ENCODE assay signal across 39 cellular contexts in the genomic region with DNA sequence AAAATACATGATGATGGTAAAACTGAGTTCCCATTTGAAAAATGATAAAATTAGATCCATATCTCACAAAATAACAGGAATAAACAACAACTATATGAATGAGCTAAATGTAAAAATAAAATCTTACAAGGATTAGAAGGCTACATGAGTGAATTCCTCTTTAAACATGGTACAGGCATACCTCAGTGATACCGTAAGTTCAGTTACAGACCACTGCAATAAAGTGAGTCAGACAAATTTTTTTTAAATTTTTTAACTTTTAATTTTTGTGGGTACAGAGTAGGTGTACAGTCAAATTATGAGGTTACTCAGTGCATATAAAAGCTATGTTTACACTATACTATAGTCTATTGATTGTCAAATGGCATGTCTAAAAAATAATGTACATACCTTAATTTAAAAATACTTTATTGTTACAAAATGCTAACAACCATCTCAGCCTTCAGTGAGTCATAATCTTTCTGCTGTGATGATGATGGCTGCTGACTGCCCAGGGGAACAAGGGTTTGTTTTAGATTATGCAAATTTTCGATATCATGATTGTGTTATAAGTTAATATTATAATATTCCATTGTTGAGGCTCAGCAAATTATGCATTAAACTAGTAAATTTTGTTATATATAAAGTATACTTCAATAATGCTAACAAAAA.
DNase-seq lines count a peak whose midpoint lies in the region; ATAC-seq, FAIRE-seq and TF ChIP-seq lines count a peak whose summit lies in the region.
"Had no signal": no experiment of that assay in that cellular context is flagged by ENCODE, and none has a peak within 500 bp of the region (broad histone marks: within the 10 kb centered on the region; RNA-seq: fewer than 3 reads in every experiment).

No MANE protein-coding gene starts in this region.

- TF ChIP-seq CTCF in activated CD8-positive, alpha-beta T cell treated with anti-CD3 and anti-CD28 coated beads for 36 hours (IDR thresholded peaks at IDR 0.05), result no peak

- POLR2A ChIA-PET in activated CD8-positive, alpha-beta T cell treated with anti-CD3 and anti-CD28 coated beads for 36 hours (lab: Charles Lee), result no interaction called here
- POLR2A ChIA-PET in activated CD8-positive, alpha-beta T cell treated with anti-CD3 and anti-CD28 coated beads, Interleukin-2, amount 10 ng/mL, durations not matched to agents 7 days and 5 days (lab: Charles Lee), result no interaction called here

- no peaks in the 10 kb centered on the region for H3K27me3 Mint-ChIP-seq in activated CD8-positive, alpha-beta T cell treated with anti-CD3 and anti-CD28 coated beads for 36 hours
- no peaks in the 10 kb centered on the region for H3K27me3 Mint-ChIP-seq in activated CD8-positive, alpha-beta T cell treated with anti-CD3 and anti-CD28 coated beads, Interleukin-2, amount 10 ng/mL, durations not matched to agents 7 days and 5 days (ENCODE audit: low read depth)
- H3K27me3 Mint-ChIP-seq: activated naive CD8-positive, alpha-beta T cell treated with anti-CD3 and anti-CD28 coated beads for 36 hours; activated T-cell treated with anti-CD3 and anti-CD28 coated beads, Interleukin-2, amount 50 U/mL, for 24 hours; naive thymus-derived CD8-positive, alpha-beta T cell had no signal

- H3K9me3 Mint-ChIP-seq in activated CD8-positive, alpha-beta T cell treated with anti-CD3 and anti-CD28 coated beads for 36 hours, result peaks cover 2% of the 10 kb centered on the region
- no peaks in the 10 kb centered on the region for H3K9me3 Mint-ChIP-seq in activated CD8-positive, alpha-beta T cell treated with anti-CD3 and anti-CD28 coated beads, Interleukin-2, amount 10 ng/mL, durations not matched to agents 7 days and 5 days (ENCODE audit: insufficient read depth)
- H3K9me3 Mint-ChIP-seq: activated T-cell treated with anti-CD3 and anti-CD28 coated beads, Interleukin-2, amount 50 U/mL, for 24 hours; naive thymus-derived CD8-positive, alpha-beta T cell had no signal

- no peak for DNase-seq in activated CD8-positive, alpha-beta T cell treated with anti-CD3 and anti-CD28 coated beads for 36 hours
- DNase-seq in activated CD8-positive, alpha-beta T cell treated with anti-CD3 and anti-CD28 coated beads, Interleukin-2, amount 10 ng/mL, durations not matched to agents 7 days and 5 days, result no peak
- DNase-seq in adipocyte (ENCODE audit: low read depth) (peak; percentile 12), fibroblast of peridontal ligament (ENCODE audit: extremely low read depth) (peak; percentile 33), urothelium cell line (ENCODE audit: low spot score) (peak; percentile 4), Right ventricle myocardium inferior (ENCODE audit: missing footprints) (no peak)
- DNase-seq in activated CD8-positive, alpha-beta memory T cell treated with anti-CD3 and anti-CD28 coated beads, Interleukin-2, amount 50 U/mL, for 48 hours, result no peak
- DNase-seq: 8988T; activated CD4-positive, alpha-beta T cell treated with anti-CD3 and anti-CD28 coated beads for 48 hours; activated effector memory CD4-positive, alpha-beta T cell treated with anti-CD3 and anti-CD28 coated beads, Interleukin-2, amount 50 U/mL, for 16 hours; activated naive CD8-positive, alpha-beta T cell treated with anti-CD3 and anti-CD28 coated beads for 36 hours; activated T-cell treated with anti-CD3 and anti-CD28 coated beads, Interleukin-2, amount 50 U/mL, for 24 hours; C1 segment of cervical spinal cord; Caco-2; cerebellar nuclear complex; dorsolateral prefrontal cortex; esophagus squamous epithelium; GOT3; hippocampal formation; Kasumi-1; left cardiac atrium; naive thymus-derived CD8-positive, alpha-beta T cell; NCI-H1694; NCI-H446; NCI-H748 treated with DMSO at 0.1 percent for 48 hours; nucleus accumbens; Peyer's patch; psoas muscle; stimulated activated CD4-positive, alpha-beta T cell treated with anti-CD3 and anti-CD28 coated beads, Interleukin-4, amount 100 ng/mL, for 4 hours; substantia nigra; T1000; upper lobe of left lung; WERI-Rb-1 had no signal

- peaks cover 2% of the 10 kb centered on the region for H3K36me3 Mint-ChIP-seq in activated CD8-positive, alpha-beta T cell treated with anti-CD3 and anti-CD28 coated beads for 36 hours (ENCODE audit: low read depth)
- peaks cover 4% of the 10 kb centered on the region for H3K36me3 Mint-ChIP-seq in activated CD8-positive, alpha-beta T cell treated with anti-CD3 and anti-CD28 coated beads, Interleukin-2, amount 10 ng/mL, durations not matched to agents 7 days and 5 days (ENCODE audit: low read depth)

- ATAC-seq in activated CD8-positive, alpha-beta T cell treated with anti-CD3 and anti-CD28 coated beads for 36 hours, result peak; percentile 51
- no peak for ATAC-seq in activated CD8-positive, alpha-beta T cell treated with anti-CD3 and anti-CD28 coated beads, Interleukin-2, amount 10 ng/mL, durations not matched to agents 7 days and 5 days
- ATAC-seq in Right ventricle myocardium inferior (no peak), HG03045 (IDR thresholded peaks at IDR 0.05; ENCODE audit: unreplicated experiment) (no peak)
- ATAC-seq: left cardiac atrium; naive thymus-derived CD8-positive, alpha-beta T cell; psoas muscle; sciatic nerve had no signal

- H3K4me3 ChIP-seq in adipocyte (ENCODE audit: low read length), result no peak overlapping the region
- H3K4me3 ChIP-seq: ascending aorta, dorsolateral prefrontal cortex, esophagus squamous epithelium, lung, Peyer's patch, psoas muscle, SJSA1, upper lobe of left lung had no signal

- no peak overlapping the region for H3K9ac ChIP-seq in adipocyte (ENCODE audit: low read length)

- no peaks in the 10 kb centered on the region for H3K27me3 ChIP-seq in adipocyte (replicated peaks; ENCODE audit: control insufficient read depth, insufficient read depth, low read length)
- H3K27me3 ChIP-seq: ascending aorta, dorsolateral prefrontal cortex, esophagus squamous epithelium, Peyer's patch, SJSA1, upper lobe of left lung had no signal

- no peak overlapping the region for H3K4me3 Mint-ChIP-seq in activated CD8-positive, alpha-beta T cell treated with anti-CD3 and anti-CD28 coated beads for 36 hours
- no peak overlapping the region for H3K4me3 Mint-ChIP-seq in activated CD8-positive, alpha-beta T cell treated with anti-CD3 and anti-CD28 coated beads, Interleukin-2, amount 10 ng/mL, durations not matched to agents 7 days and 5 days
- H3K4me3 Mint-ChIP-seq: activated naive CD8-positive, alpha-beta T cell treated with anti-CD3 and anti-CD28 coated beads for 36 hours; activated T-cell treated with anti-CD3 and anti-CD28 coated beads, Interleukin-2, amount 50 U/mL, for 24 hours; naive thymus-derived CD8-positive, alpha-beta T cell had no signal

- peaks cover 4% of the 10 kb centered on the region for H3K9me3 ChIP-seq in adipocyte (ENCODE audit: control insufficient read depth, low read length)
- H3K9me3 ChIP-seq: ascending aorta, Caco-2, esophagus squamous epithelium, Peyer's patch, psoas muscle, SJSA1, upper lobe of left lung had no signal

- no peak overlapping the region for H3K27ac Mint-ChIP-seq in activated CD8-positive, alpha-beta T cell treated with anti-CD3 and anti-CD28 coated beads for 36 hours
- H3K27ac Mint-ChIP-seq in activated CD8-positive, alpha-beta T cell treated with anti-CD3 and anti-CD28 coated beads, Interleukin-2, amount 10 ng/mL, durations not matched to agents 7 days and 5 days, result no peak overlapping the region
- H3K27ac Mint-ChIP-seq: activated naive CD8-positive, alpha-beta T cell treated with anti-CD3 and anti-CD28 coated beads for 36 hours; activated T-cell treated with anti-CD3 and anti-CD28 coated beads, Interleukin-2, amount 50 U/mL, for 24 hours; naive thymus-derived CD8-positive, alpha-beta T cell had no signal

- peaks cover 15% of the 10 kb centered on the region for H3K4me1 Mint-ChIP-seq in activated CD8-positive, alpha-beta T cell treated with anti-CD3 and anti-CD28 coated beads for 36 hours (ENCODE audit: low read depth)
- H3K4me1 Mint-ChIP-seq in activated CD8-positive, alpha-beta T cell treated with anti-CD3 and anti-CD28 coated beads, Interleukin-2, amount 10 ng/mL, durations not matched to agents 7 days and 5 days (ENCODE audit: low read depth), result peaks cover 16% of the 10 kb centered on the region

- no peaks in the 10 kb centered on the region for H3K36me3 ChIP-seq in adipocyte (ENCODE audit: control insufficient read depth, insufficient read depth, low read length, severe bottlenecking)
- H3K36me3 ChIP-seq: ascending aorta, esophagus squamous epithelium, Peyer's patch, SJSA1, upper lobe of left lung, WERI-Rb-1 had no signal

- CTCF ChIA-PET in activated CD8-positive, alpha-beta T cell treated with anti-CD3 and anti-CD28 coated beads for 36 hours (lab: Charles Lee), result no interaction called here
- CTCF ChIA-PET in activated CD8-positive, alpha-beta T cell treated with anti-CD3 and anti-CD28 coated beads, Interleukin-2, amount 10 ng/mL, durations not matched to agents 7 days and 5 days (lab: Charles Lee), result interaction anchor here (0.9 kb wide), 1 partner anchor 9 kb away, joined by 3 read pairs; no protein-coding TSS in a partner anchor

- no peaks in the 10 kb centered on the region for H3K4me1 ChIP-seq in adipocyte (ENCODE audit: control insufficient read depth, insufficient read depth, low read length)
- H3K4me1 ChIP-seq: ascending aorta, Caco-2, esophagus squamous epithelium, Peyer's patch, psoas muscle, SJSA1, upper lobe of left lung had no signal

- no peak for FAIRE-seq in urothelium cell line (lab: Jason Lieb, UNC)
- FAIRE-seq: GM19239 had no signal

- intact Hi-C loops in activated CD8-positive, alpha-beta T cell treated with anti-CD3 and anti-CD28 coated beads for 36 hours (cut with micrococcal nuclease), result no loop called here
- intact Hi-C loops in Right ventricle myocardium inferior (cut with DNase I), result no loop called here

Comparison
In these comparisons a context has a peak if more than half of its experiments do, and no peak if none do; other contexts are left out.
1. DNase-seq: peak in adipocyte (single experiment), fibroblast of peridontal ligament (single experiment) and urothelium cell line (single experiment); none in activated CD8-positive, alpha-beta T cell treated with anti-CD3 and anti-CD28 coated beads for 36 hours (single experiment), activated CD8-positive, alpha-beta T cell treated with anti-CD3 and anti-CD28 coated beads, Interleukin-2, amount 10 ng/mL, durations not matched to agents 7 days and 5 days (single experiment), activated CD8-positive, alpha-beta memory T cell treated with anti-CD3 and anti-CD28 coated beads, Interleukin-2, amount 50 U/mL, for 48 hours (single experiment) and Right ventricle myocardium inferior (single experiment).